In the genomic region with DNA sequence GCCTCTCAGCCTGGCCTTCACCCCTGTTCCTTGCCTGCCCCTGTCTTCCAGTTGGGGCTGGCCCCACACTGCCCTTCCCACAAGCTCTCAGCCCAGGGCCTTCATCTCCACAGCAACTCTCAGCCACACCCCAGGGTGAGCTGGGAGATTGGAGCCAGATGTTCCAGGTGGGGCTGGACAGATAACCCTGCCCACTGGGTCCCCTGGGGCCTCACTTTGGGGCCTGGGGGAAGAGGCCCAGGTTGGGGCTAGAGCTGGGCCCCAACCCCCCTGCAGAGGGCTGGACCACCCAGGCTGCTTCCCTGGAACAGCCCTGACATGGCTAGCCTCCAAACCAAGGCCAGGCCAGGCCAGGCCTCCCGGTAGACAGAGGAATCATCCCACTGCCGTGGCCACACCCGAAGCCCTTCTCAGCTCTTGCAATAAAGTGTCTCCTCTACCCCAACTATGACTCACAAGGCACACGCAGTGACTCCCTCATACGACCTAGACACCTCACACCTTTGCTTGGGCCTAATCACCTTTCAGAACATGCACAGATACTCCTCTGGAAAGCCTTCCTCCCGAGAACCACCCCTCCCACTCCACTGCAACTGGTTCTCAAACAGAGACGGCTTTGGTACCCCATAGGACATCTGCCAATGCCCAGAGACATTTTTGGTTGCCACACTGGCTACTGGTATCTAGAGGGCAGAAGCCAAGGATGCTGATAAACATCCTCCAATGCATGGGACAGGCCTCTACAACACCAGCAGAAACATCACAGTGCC, we compare ENCODE assay signal across 8 cellular contexts. TPM values are rescaled to one million over a fixed set of nuclear protein-coding genes. Genes with fewer than 3 reads are reported as not detected.
DNase-seq lines count a peak whose midpoint lies in the region; ATAC-seq and TF ChIP-seq lines count a peak whose summit lies in the region.

No MANE protein-coding gene starts in this region.

- peaks cover 62 to 73% of the 10 kb centered on the region in 2 donors for H3K36me3 Mint-ChIP-seq in stimulated activated naive B cell treated with anti-CD40 and anti-IgM and Interleukin-4, amounts not matched to agents 10 μg/mL and 1 μg/mL and 100 μg/mL, for 72 hours

- no peaks in the 10 kb centered on the region for H3K27me3 Mint-ChIP-seq in stimulated activated naive B cell treated with anti-CD40 and anti-IgM and Interleukin-4, amounts not matched to agents 10 μg/mL and 1 μg/mL and 100 μg/mL, for 72 hours

- H3K27ac Mint-ChIP-seq in stimulated activated naive B cell treated with anti-CD40 and anti-IgM and Interleukin-4, amounts not matched to agents 10 μg/mL and 1 μg/mL and 100 μg/mL, for 72 hours = peak overlapping the region; percentile 96

- H3K4me3 ChIP-seq in cardiac muscle cell (no peak overlapping the region), fibroblast of the aortic adventitia (ENCODE audit: low read depth, low read length) (no peak overlapping the region)

- TF ChIP-seq CTCF in cardiac muscle cell (IDR thresholded peaks at IDR 0.05; ENCODE audit: low read depth, low read length) = no peak
- no peak for TF ChIP-seq CTCF in fibroblast of the aortic adventitia (IDR thresholded peaks at IDR 0.05; ENCODE audit: insufficient read depth, low read length)

- no peaks in the 10 kb centered on the region for H3K9me3 Mint-ChIP-seq in stimulated activated naive B cell treated with anti-CD40 and anti-IgM and Interleukin-4, amounts not matched to agents 10 μg/mL and 1 μg/mL and 100 μg/mL, for 72 hours

- peak overlapping the region; percentile 73 for H3K27ac ChIP-seq in cardiac muscle cell

- peak overlapping the region in 1 of 2 donors; percentile 50 for H3K4me3 Mint-ChIP-seq in stimulated activated naive B cell treated with anti-CD40 and anti-IgM and Interleukin-4, amounts not matched to agents 10 μg/mL and 1 μg/mL and 100 μg/mL, for 72 hours

- H3K36me3 ChIP-seq in cardiac muscle cell = peaks cover 43% of the 10 kb centered on the region

- no peaks in the 10 kb centered on the region for H3K27me3 ChIP-seq in cardiac muscle cell

- ATAC-seq in left ventricle myocardium superior = no peak
- ATAC-seq in stimulated activated naive B cell treated with anti-CD40 and anti-IgM and Interleukin-4, amounts not matched to agents 10 μg/mL and 1 μg/mL and 100 μg/mL, for 72 hours (replicated peaks) = no peak
- no peak for ATAC-seq in GM18873 (IDR thresholded peaks at IDR 0.05; ENCODE audit: low FRiP score, unreplicated experiment)
- no peak for ATAC-seq in left lobe of liver

- DNase-seq in cardiac muscle cell (ENCODE audit: low read depth in 1 of 2, low spot score in 1 of 2) (peak in 1 of 2 donors; percentile 60), left ventricle myocardium superior (no peak), fibroblast of the aortic adventitia (ENCODE audit: low read depth) (peak; percentile 79), SK-N-DZ (ENCODE audit: low spot score) (no peak), left lobe of liver (ENCODE audit: low spot score) (no peak)
- peak; percentile 30 to 41 for DNase-seq in activated CD4-positive, alpha-beta T cell treated with anti-CD3 and anti-CD28 coated beads, Interleukin-2, amount 50 U/mL, for 48 hours
- DNase-seq in stimulated activated naive B cell treated with anti-CD40 and anti-IgM and Interleukin-4, amounts not matched to agents 10 μg/mL and 1 μg/mL and 100 μg/mL, for 72 hours = no peak

- no peaks in the 10 kb centered on the region for H3K9me3 ChIP-seq in cardiac muscle cell (ENCODE audit: low read depth)

- peaks cover 87 to 99% of the 10 kb centered on the region in 2 donors for H3K4me1 Mint-ChIP-seq in stimulated activated naive B cell treated with anti-CD40 and anti-IgM and Interleukin-4, amounts not matched to agents 10 μg/mL and 1 μg/mL and 100 μg/mL, for 72 hours

- intact Hi-C loops in left ventricle myocardium superior (cut with micrococcal nuclease) = no loop called here

- H3K4me1 ChIP-seq in cardiac muscle cell (ENCODE audit: low read depth) = peaks cover 22% of the 10 kb centered on the region

RNA-seq across cellular contexts. Expression of gene SLC2A1, which starts 22.2 kb away (rescaled TPM):
- total RNA-seq in cardiac muscle cell = 714 and 748 TPM in 2 replicates
- polyA plus RNA-seq in cardiac muscle cell = 215 and 243 TPM in 2 replicates
- total RNA-seq in left ventricle myocardium superior = 38.5 TPM
- total RNA-seq in fibroblast of the aortic adventitia (ENCODE audit: low replicate concordance) = 5.4 and 16.3 TPM in 2 replicates
- polyA plus RNA-seq in SK-N-DZ (2014; cell fraction: cytosol; rRNA removed) = 33.7 and 85.1 TPM in 2 replicates
- polyA plus RNA-seq in SK-N-DZ (2014; cell fraction: nucleus; rRNA removed) = 30.9 and 37.5 TPM in 2 replicates
- total RNA-seq in left lobe of liver = 9.5 TPM

Comparison
In these comparisons a context has a peak if more than half of its experiments do, and no peak if none do; other contexts are left out.
1. RNA of gene SLC2A1, which starts 22.2 kb away (total RNA-seq): 714 to 748 TPM in cardiac muscle cell; 38.5 TPM in left ventricle myocardium superior (single experiment), 5.4 to 16.3 TPM in fibroblast of the aortic adventitia and 9.5 TPM in left lobe of liver (single experiment); every median in the first group is over 10 times any median in the second.
2. DNase-seq: peak in activated CD4-positive, alpha-beta T cell treated with anti-CD3 and anti-CD28 coated beads, Interleukin-2, amount 50 U/mL, for 48 hours (2 of 2) and fibroblast of the aortic adventitia (single experiment); none in left ventricle myocardium superior (single experiment), stimulated activated naive B cell treated with anti-CD40 and anti-IgM and Interleukin-4, amounts not matched to agents 10 μg/mL and 1 μg/mL and 100 μg/mL, for 72 hours (single experiment), SK-N-DZ (single experiment) and left lobe of liver (single experiment).